Comparison of ENCODE assay signal across 1 cellular context in the genomic region with DNA sequence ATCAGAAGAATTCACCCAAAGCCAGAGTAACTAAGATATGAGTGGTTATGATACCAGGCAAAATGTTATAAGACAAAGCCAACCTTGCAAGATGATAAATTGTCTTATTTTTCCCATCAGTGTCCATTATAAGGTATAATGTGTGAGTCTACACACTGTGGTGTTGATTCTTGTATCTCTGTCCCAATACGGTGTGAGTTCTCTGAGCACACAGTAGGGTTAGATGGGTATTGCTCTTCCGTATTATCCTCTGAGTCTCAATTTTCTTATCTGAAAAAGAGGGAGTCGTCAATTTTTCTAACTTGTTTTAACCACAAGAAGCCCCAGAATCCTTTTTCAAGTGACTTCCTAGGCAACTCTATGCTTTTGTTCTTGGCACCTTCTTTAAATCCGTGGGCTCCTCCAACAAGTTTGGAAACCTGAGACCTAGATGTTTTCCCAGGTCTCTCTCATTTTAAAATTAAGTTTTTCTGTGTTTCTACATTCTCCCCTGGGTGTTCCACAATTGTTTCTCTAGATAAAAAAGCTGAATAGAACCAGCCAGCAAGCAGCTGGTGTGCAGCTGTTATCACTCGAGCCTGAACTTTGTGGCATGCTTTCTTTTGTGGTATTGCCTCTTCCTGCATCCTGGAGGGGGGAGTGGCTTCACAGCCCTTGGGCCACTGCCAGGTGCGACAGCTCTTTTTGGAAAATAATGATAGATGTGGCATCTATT.
TF ChIP-seq lines count a peak whose summit lies in the region.

No MANE protein-coding gene starts in this region.

TF ChIP-seq in IMR-90, 13 proteins besides CTCF, POLR2A, EP300 and RAD21 (continued from another document):
- TF ChIP-seq, protein P1, sequence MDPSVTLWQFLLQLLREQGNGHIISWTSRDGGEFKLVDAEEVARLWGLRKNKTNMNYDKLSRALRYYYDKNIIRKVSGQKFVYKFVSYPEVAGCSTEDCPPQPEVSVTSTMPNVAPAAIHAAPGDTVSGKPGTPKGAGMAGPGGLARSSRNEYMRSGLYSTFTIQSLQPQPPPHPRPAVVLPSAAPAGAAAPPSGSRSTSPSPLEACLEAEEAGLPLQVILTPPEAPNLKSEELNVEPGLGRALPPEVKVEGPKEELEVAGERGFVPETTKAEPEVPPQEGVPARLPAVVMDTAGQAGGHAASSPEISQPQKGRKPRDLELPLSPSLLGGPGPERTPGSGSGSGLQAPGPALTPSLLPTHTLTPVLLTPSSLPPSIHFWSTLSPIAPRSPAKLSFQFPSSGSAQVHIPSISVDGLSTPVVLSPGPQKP (IDR thresholded peaks at IDR 0.05; ENCODE audit: borderline replicate concordance, low read depth, low read length), result no peak
- TF ChIP-seq FOS (IDR thresholded peaks at IDR 0.05; ENCODE audit: low read depth, low read length) (no peak), NFE2L2 (IDR thresholded peaks at IDR 0.05; ENCODE audit: low read depth, low read length) (no peak)
